In the genomic region with DNA sequence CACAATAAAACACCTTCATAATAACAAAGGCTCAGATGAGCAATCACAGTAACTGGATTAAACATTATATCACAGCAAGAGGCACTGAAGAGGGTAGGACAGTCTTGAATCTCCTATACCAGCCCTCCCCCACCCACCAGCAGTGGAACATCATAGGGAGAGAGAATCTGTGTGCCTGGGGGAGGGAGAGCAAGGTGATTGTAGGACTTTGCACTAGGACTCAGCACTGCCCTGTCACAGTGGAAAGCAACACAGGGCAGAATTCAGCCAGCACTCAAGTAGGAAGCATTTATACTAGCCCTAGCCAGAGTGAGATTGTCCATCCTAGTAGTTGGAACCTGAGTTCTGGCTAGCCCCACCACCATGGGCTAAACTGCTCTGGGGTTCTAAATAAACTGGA, we compare ENCODE assay signal across 31 cellular contexts.
"Had no signal": no experiment of that assay in that cellular context is flagged by ENCODE, and none has a peak within 500 bp of the region (broad histone marks: within the 10 kb centered on the region; RNA-seq: fewer than 3 reads in every experiment).

No MANE protein-coding gene starts in this region.

- H3K4me3 ChIP-seq: heart right ventricle, lower lobe of right lung, neural progenitor cell, ovary, right atrium auricular region, skin epidermis, stomach, testis, thyroid gland, transverse colon, upper lobe of right lung had no signal

- H3K36me3 Mint-ChIP-seq: immature natural killer cell; naive B cell; natural killer cell; neural progenitor cell; stimulated activated naive B cell treated with anti-CD40 and anti-IgM and Interleukin-4, amounts not matched to agents 10 μg/mL and 1 μg/mL and 100 μg/mL, for 72 hours had no signal

- H2AFZ ChIP-seq: neural progenitor cell had no signal

- H3K4me3 Mint-ChIP-seq: immature natural killer cell; naive B cell; natural killer cell; nephron progenitor cell; neural progenitor cell; stimulated activated naive B cell treated with anti-CD40 and anti-IgM and Interleukin-4, amounts not matched to agents 10 μg/mL and 1 μg/mL and 100 μg/mL, for 72 hours had no signal

- H3K27me3 ChIP-seq: heart right ventricle, neural progenitor cell, neutrophil, ovary, right atrium auricular region, stomach, testis, thyroid gland, transverse colon, upper lobe of right lung had no signal

- H3K4me1 ChIP-seq: heart right ventricle, lower lobe of right lung, neural progenitor cell, right atrium auricular region, stomach, testis, thyroid gland, transverse colon, upper lobe of right lung had no signal

- DNase-seq: heart right ventricle; hippocampal formation; immature natural killer cell; kidney; left colon; left ventricle myocardium superior; lower lobe of right lung; mammary epithelial cell; mesenchymal stem cell; naive B cell; natural killer cell; nephron progenitor cell; occipital lobe; ovary; stimulated activated CD4-positive, alpha-beta T cell treated with anti-CD3 and anti-CD28 coated beads, Interleukin-12 subunit alpha, Interleukin-12 subunit beta, amount 100 ng/mL, for 4 hours; stimulated activated CD4-positive, alpha-beta T cell treated with anti-CD3 and anti-CD28 coated beads, Interleukin-15, amount 100 ng/mL, for 24 hours; stimulated activated CD4-positive, alpha-beta T cell treated with anti-CD3 and anti-CD28 coated beads, Interleukin-2, amount 100 ng/mL, for 24 hours; stimulated activated CD4-positive, alpha-beta T cell treated with anti-CD3 and anti-CD28 coated beads, Interleukin-4, amount 100 ng/mL, for 1 hour; stimulated activated naive B cell treated with anti-CD40 and anti-IgM and Interleukin-4, amounts not matched to agents 10 μg/mL and 1 μg/mL and 100 μg/mL, for 72 hours; stimulated activated naive CD8-positive, alpha-beta T cell treated with anti-CD3 and anti-CD28 coated beads, Interleukin-15, Interleukin-2, amounts not matched to agents 100 U/mL and 50 U/mL, for 24 hours; stomach; testis; thyroid gland; transverse colon; upper lobe of right lung had no signal

- H3K4me1 Mint-ChIP-seq: immature natural killer cell; naive B cell; natural killer cell; stimulated activated naive B cell treated with anti-CD40 and anti-IgM and Interleukin-4, amounts not matched to agents 10 μg/mL and 1 μg/mL and 100 μg/mL, for 72 hours had no signal

- H3K27ac Mint-ChIP-seq: immature natural killer cell; naive B cell; natural killer cell; nephron progenitor cell; neural progenitor cell; progenitor cell of endocrine pancreas; stimulated activated naive B cell treated with anti-CD40 and anti-IgM and Interleukin-4, amounts not matched to agents 10 μg/mL and 1 μg/mL and 100 μg/mL, for 72 hours had no signal

- H3K9ac ChIP-seq: neural progenitor cell had no signal

- H3K4me2 ChIP-seq: neural progenitor cell had no signal

- H3K9me3 Mint-ChIP-seq: nephron progenitor cell, neural progenitor cell had no signal

- H3K27me3 Mint-ChIP-seq: naive B cell; progenitor cell of endocrine pancreas; stimulated activated naive B cell treated with anti-CD40 and anti-IgM and Interleukin-4, amounts not matched to agents 10 μg/mL and 1 μg/mL and 100 μg/mL, for 72 hours had no signal

- H3K36me3 ChIP-seq: heart right ventricle, lower lobe of right lung, neural progenitor cell, neutrophil, ovary, right atrium auricular region, stomach, thyroid gland, transverse colon, upper lobe of right lung had no signal

- H3K9me3 ChIP-seq: lower lobe of right lung, neutrophil, ovary, right atrium auricular region, stomach, testis, thyroid gland, upper lobe of right lung had no signal

- ATAC-seq: heart right ventricle; left colon; left ventricle myocardium superior; lower lobe of right lung; natural killer cell; sciatic nerve; stimulated activated naive B cell treated with anti-CD40 and anti-IgM and Interleukin-4, amounts not matched to agents 10 μg/mL and 1 μg/mL and 100 μg/mL, for 72 hours; stimulated activated naive CD8-positive, alpha-beta T cell treated with anti-CD3 and anti-CD28 coated beads, Interleukin-15, Interleukin-2, amounts not matched to agents 100 U/mL and 50 U/mL, for 24 hours; upper lobe of right lung had no signal

- H3K27ac ChIP-seq: heart right ventricle, lower lobe of right lung, neural progenitor cell, neutrophil, ovary, right atrium auricular region, skin epidermis, stomach, testis, thyroid gland, transverse colon, upper lobe of right lung had no signal
